Comparison of ENCODE assay signal across 8 cellular contexts in the genomic region with DNA sequence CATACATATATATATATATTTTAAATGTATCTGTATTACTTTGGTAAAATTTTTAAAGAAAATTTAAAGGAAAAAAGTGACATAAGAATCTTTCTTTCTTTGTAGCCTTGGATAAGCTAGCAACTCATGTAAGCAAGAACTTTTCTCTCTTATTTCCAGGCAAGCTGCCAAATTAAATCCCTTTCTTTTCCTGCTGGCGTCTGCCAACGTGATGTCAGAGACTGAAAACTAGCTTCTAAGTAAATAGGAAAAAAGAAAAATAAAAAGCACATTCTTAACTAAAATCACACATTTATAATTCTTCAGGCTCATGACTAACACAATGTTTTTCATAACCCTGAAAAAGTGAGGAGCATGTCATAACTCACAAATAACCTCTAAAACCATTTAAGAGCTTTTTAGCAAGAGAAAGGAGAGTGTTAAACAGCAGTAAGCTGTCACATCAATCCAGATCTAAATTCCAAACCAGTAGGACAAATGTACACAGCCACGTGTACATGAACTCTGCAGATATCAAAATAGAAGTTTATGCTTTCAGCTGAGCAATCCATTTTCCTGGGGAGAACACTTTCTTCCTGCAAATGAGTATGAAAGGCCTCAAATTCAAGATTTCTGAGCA.
DNase-seq lines count a peak whose midpoint lies in the region; ATAC-seq, FAIRE-seq and TF ChIP-seq lines count a peak whose summit lies in the region.
"Had no signal": no experiment of that assay in that cellular context is flagged by ENCODE, and none has a peak within 500 bp of the region (broad histone marks: within the 10 kb centered on the region; RNA-seq: fewer than 3 reads in every experiment).

No MANE protein-coding gene starts in this region.

- intact Hi-C loops in mammary epithelial cell (cut with micrococcal nuclease) (no loop called here), transverse colon (cut with DNase I; ENCODE audit: low total_unique reads) (no loop called here)

- H3K4me3 ChIP-seq in mammary epithelial cell (replicated peaks in 1 of 3; ENCODE audit: insufficient read depth in 1 of 3, low read depth in 2 of 3, low read length in 3 of 3) (no peak overlapping the region), transverse colon (no peak overlapping the region)

- H3K4me2 ChIP-seq in mammary epithelial cell (ENCODE audit: insufficient read depth, low read depth, low read length), result no peak overlapping the region

- no peak for FAIRE-seq in GM12891 (lab: Jason Lieb, UNC)

- no peaks in the 10 kb centered on the region for H3K27me3 ChIP-seq in mammary epithelial cell (ENCODE audit: insufficient read depth, low read length)
- H3K27me3 ChIP-seq in transverse colon, result no peaks in the 10 kb centered on the region

- TF ChIP-seq EP300 in transverse colon (IDR thresholded peaks at IDR 0.05; ENCODE audit: low read depth), result no peak

- in situ Hi-C loops in mammary epithelial cell (cut with MboI; ENCODE audit: low sequenced_read_pairs in 2 of 2) (no loop called here), transverse colon (cut with MboI; ENCODE audit: low pct_ligation_motif_present in 1 of 4, low pct_unique_long_range_greater_than_20kb in 1 of 4, low sequenced_read_pairs in 3 of 4) (loop anchor here in 1 of 4 donors (25.0 kb wide), 1 partner anchor 138 kb away; no protein-coding TSS in a partner anchor)

- CTCF ChIA-PET in mammary epithelial cell (lab: Charles Lee; ENCODE audit: low non-redundant PET), result no interaction called here

- no peaks in the 10 kb centered on the region for H4K20me1 ChIP-seq in mammary epithelial cell (ENCODE audit: insufficient read depth, low read length)

- dilution Hi-C loops in mammary epithelial cell (cut with HindIII; ENCODE audit: low sequenced_read_pairs), result loop anchor here (5.0 kb wide), 1 partner anchor 53 kb away; no protein-coding TSS in a partner anchor

- no peak overlapping the region for H3K9ac ChIP-seq in mammary epithelial cell (ENCODE audit: insufficient read depth, low read length)

- H3K4me1 ChIP-seq in mammary epithelial cell (ENCODE audit: insufficient read depth, low read length) (no peaks in the 10 kb centered on the region), transverse colon (peaks cover 0 to 24% (median 6%) of the 10 kb centered on the region in 4 donors)

- no peaks in the 10 kb centered on the region for H3K79me2 ChIP-seq in mammary epithelial cell (ENCODE audit: insufficient read depth, low read length)

- no TSS peak for BruUV-seq in mammary epithelial cell (replicated peaks; lab: Mats Ljungman, UMichigan)

- H3K36me3 ChIP-seq in mammary epithelial cell (ENCODE audit: insufficient read depth, low read length) (no peaks in the 10 kb centered on the region), transverse colon (no peaks in the 10 kb centered on the region)

- H3K9me3 ChIP-seq in mammary epithelial cell (replicated peaks; ENCODE audit: insufficient read depth, low read length) (no peaks in the 10 kb centered on the region), transverse colon (no peaks in the 10 kb centered on the region)

- no peak overlapping the region for H2AFZ ChIP-seq in mammary epithelial cell (ENCODE audit: low read depth, low read length)

- H3K27ac ChIP-seq in mammary epithelial cell (ENCODE audit: insufficient read depth, low read depth, low read length), result no peak overlapping the region
- peak overlapping the region; percentile 52 to 60 (median 56) for H3K27ac ChIP-seq in transverse colon

- 20% methylated on average over 3 of the region's 3 CpGs for WGBS in mammary epithelial cell (ENCODE audit: low coverage, missing lambda C conversion rate)
- WGBS in transverse colon (ENCODE audit: low coverage in 1 of 2), 2 donors, result 3 to 12% methylated on average over 3 of the region's 3 CpGs

- TF ChIP-seq POLR2A in transverse colon (IDR thresholded peaks at IDR 0.05), result no peak
- TF ChIP-seq POLR2A in GM12891 (IDR thresholded peaks at IDR 0.05; ENCODE audit: low read depth, low read length), result no peak

- ATAC-seq in left lobe of liver, result peak; percentile 20
- no peak for ATAC-seq in GM18870 (IDR thresholded peaks at IDR 0.05; ENCODE audit: unreplicated experiment)

- DNase-seq in NCI-H1105 (lab: John Stamatoyannopoulos, UW) (peak; percentile 65), mammary epithelial cell (peak; percentile 33), left lobe of liver (ENCODE audit: low spot score) (peak; percentile 55), transverse colon (peak; percentile 28), GM12891 (ENCODE audit: insufficient read length, low spot score) (no peak)
- no peak for DNase-seq in activated T-cell treated with anti-CD3 and anti-CD28 coated beads, Interleukin-2, amount 50 U/mL, for 1 hour
- DNase-seq: hypothalamus had no signal

- no peak for TF ChIP-seq CTCF in mammary epithelial cell (conservative IDR thresholded peaks at IDR 0.05 in 1 of 2, IDR thresholded peaks at IDR 0.05 in 1 of 2; ENCODE audit: extremely low read depth in 1 of 2, insufficient read depth in 1 of 2, low read depth in 1 of 2, low read length in 2 of 2)
- no peak for TF ChIP-seq CTCF in transverse colon (IDR thresholded peaks at IDR 0.05)

TF ChIP-seq in GM12891, 5 proteins besides CTCF, POLR2A, EP300 and RAD21:
- TF ChIP-seq PAX5 (IDR thresholded peaks at IDR 0.05; ENCODE audit: insufficient read depth, low read length, severe bottlenecking) (no peak), TAF1 (IDR thresholded peaks at IDR 0.05; ENCODE audit: low read depth, low read length) (no peak), POLR2AphosphoS5 (IDR thresholded peaks at IDR 0.05; ENCODE audit: low read depth, low read length) (no peak), POU2F2 (IDR thresholded peaks at IDR 0.05; ENCODE audit: low read depth, low read length) (no peak), SPI1 (IDR thresholded peaks at IDR 0.05; ENCODE audit: low read depth, low read length) (no peak)

Comparison
In these comparisons a context has a peak if more than half of its experiments do, and no peak if none do; other contexts are left out.
1. DNase-seq: peak in NCI-H1105 (single experiment), mammary epithelial cell (single experiment), left lobe of liver (single experiment) and transverse colon (single experiment); none in GM12891 (single experiment) and activated T-cell treated with anti-CD3 and anti-CD28 coated beads, Interleukin-2, amount 50 U/mL, for 1 hour (single experiment).